Comparison of ENCODE assay signal across 10 cellular contexts in the genomic region with DNA sequence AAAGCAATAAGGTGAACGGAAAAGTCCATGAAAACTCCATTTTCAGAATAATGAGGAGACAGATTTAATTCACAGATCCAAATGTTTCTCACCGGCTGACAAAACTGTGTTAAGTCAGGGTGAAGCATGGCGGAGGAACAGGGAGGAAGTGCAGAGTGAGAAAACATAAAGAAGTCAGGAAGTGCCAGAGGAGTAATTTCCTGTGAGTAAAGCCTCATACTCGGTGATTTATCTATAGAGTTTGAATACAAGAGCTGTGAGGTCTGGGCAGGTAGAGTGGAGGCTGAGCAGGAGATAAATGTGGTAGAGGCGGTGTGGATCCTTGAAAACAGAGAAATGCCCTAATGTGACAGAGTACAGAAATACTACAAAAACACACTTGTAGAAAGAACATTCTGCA. TPM values are rescaled to one million over a fixed set of nuclear protein-coding genes. Genes with fewer than 3 reads are reported as not detected.
DNase-seq lines count a peak whose midpoint lies in the region; ATAC-seq, FAIRE-seq and TF ChIP-seq lines count a peak whose summit lies in the region.
"Had no signal": no experiment of that assay in that cellular context is flagged by ENCODE, and none has a peak within 500 bp of the region (broad histone marks: within the 10 kb centered on the region; RNA-seq: fewer than 3 reads in every experiment).

No MANE protein-coding gene starts in this region.

- H3K4me1 ChIP-seq in effector memory CD4-positive, alpha-beta T cell (ENCODE audit: control insufficient read depth, insufficient read depth, low read length, poor library complexity, severe bottlenecking), result peaks cover 24% of the 10 kb centered on the region
- H3K4me1 ChIP-seq in kidney (ENCODE audit: control insufficient read depth in 1 of 2, insufficient read depth in 1 of 2, low read depth in 1 of 2, low read length in 2 of 2) (no peaks in the 10 kb centered on the region), vagina (no peaks in the 10 kb centered on the region)

- no peak for TF ChIP-seq POLR2A in vagina (IDR thresholded peaks at IDR 0.05)

- H3K4me3 ChIP-seq in effector memory CD4-positive, alpha-beta T cell (ENCODE audit: insufficient read depth, low read depth, low read length, poor library complexity, severe bottlenecking), result peak overlapping the region; percentile 28
- H3K4me3 ChIP-seq in kidney (ENCODE audit: low read length in 2 of 2) (no peak overlapping the region), vagina (no peak overlapping the region)
- H3K4me3 ChIP-seq: SJSA1 had no signal

- no peaks in the 10 kb centered on the region for H3K27me3 ChIP-seq in effector memory CD4-positive, alpha-beta T cell (replicated peaks; ENCODE audit: control insufficient read depth, insufficient read depth, low read length, poor library complexity, severe bottlenecking)
- no peaks in the 10 kb centered on the region for H3K27me3 ChIP-seq in vagina
- H3K27me3 ChIP-seq: SJSA1 had no signal

- H3K4me1 Mint-ChIP-seq in stimulated activated naive B cell treated with anti-CD40 and anti-IgM and Interleukin-4, amounts not matched to agents 10 μg/mL and 1 μg/mL and 100 μg/mL, for 72 hours, result peaks cover 22 to 36% of the 10 kb centered on the region in 2 donors

- TF ChIP-seq CTCF in kidney (IDR thresholded peaks at IDR 0.05; ENCODE audit: borderline replicate concordance, extremely low read depth, insufficient read depth), result no peak
- no peak for TF ChIP-seq CTCF in vagina (IDR thresholded peaks at IDR 0.05)

- intact Hi-C loops in kidney (cut with DNase I), result no loop called here
- intact Hi-C loops in vagina (cut with DNase I), result no loop called here

- no peaks in the 10 kb centered on the region for H3K27me3 Mint-ChIP-seq in stimulated activated naive B cell treated with anti-CD40 and anti-IgM and Interleukin-4, amounts not matched to agents 10 μg/mL and 1 μg/mL and 100 μg/mL, for 72 hours

- FAIRE-seq in kidney (lab: Jason Lieb, UNC), result no peak

- no peaks in the 10 kb centered on the region for H3K9me3 Mint-ChIP-seq in stimulated activated naive B cell treated with anti-CD40 and anti-IgM and Interleukin-4, amounts not matched to agents 10 μg/mL and 1 μg/mL and 100 μg/mL, for 72 hours

- peaks cover 37 to 47% of the 10 kb centered on the region in 2 donors for H3K36me3 Mint-ChIP-seq in stimulated activated naive B cell treated with anti-CD40 and anti-IgM and Interleukin-4, amounts not matched to agents 10 μg/mL and 1 μg/mL and 100 μg/mL, for 72 hours

- peak; percentile 9 for DNase-seq in activated CD4-positive, CD25-positive, alpha-beta regulatory T cell treated with anti-CD3 and anti-CD28 coated beads, Interleukin-2, amount 50 U/mL, for 16 hours (ENCODE audit: low read depth, low spot score)
- no peak for DNase-seq in activated CD4-positive, CD25-positive, alpha-beta regulatory T cell treated with anti-CD3 and anti-CD28 coated beads, Interleukin-2, amount 50 U/mL, for 72 hours
- peak; percentile 11 to 21 (median 16) for DNase-seq in effector memory CD4-positive, alpha-beta T cell
- DNase-seq in stimulated activated naive B cell treated with anti-CD40 and anti-IgM and Interleukin-4, amounts not matched to agents 10 μg/mL and 1 μg/mL and 100 μg/mL, for 72 hours, result no peak
- DNase-seq in kidney (no peak), vagina (ENCODE audit: extremely low spot score in 2 of 2) (no peak)
- DNase-seq: ACHN had no signal

- no peaks in the 10 kb centered on the region for H3K9me3 ChIP-seq in effector memory CD4-positive, alpha-beta T cell (ENCODE audit: control insufficient read depth, low read length)
- H3K9me3 ChIP-seq in kidney (ENCODE audit: control insufficient read depth in 1 of 2, low read length in 2 of 2), result no peaks in the 10 kb centered on the region
- no peaks in the 10 kb centered on the region for H3K9me3 ChIP-seq in vagina
- H3K9me3 ChIP-seq: SJSA1 had no signal

- H3K4me3 Mint-ChIP-seq in stimulated activated naive B cell treated with anti-CD40 and anti-IgM and Interleukin-4, amounts not matched to agents 10 μg/mL and 1 μg/mL and 100 μg/mL, for 72 hours, result peak overlapping the region; percentile 65 to 73

- no peak overlapping the region for H3K9ac ChIP-seq in kidney (ENCODE audit: low read length in 2 of 2)

- peak overlapping the region; percentile 94 for H3K27ac Mint-ChIP-seq in stimulated activated naive B cell treated with anti-CD40 and anti-IgM and Interleukin-4, amounts not matched to agents 10 μg/mL and 1 μg/mL and 100 μg/mL, for 72 hours

- ATAC-seq in activated CD4-positive, CD25-positive, alpha-beta regulatory T cell treated with anti-CD3 and anti-CD28 coated beads, Interleukin-2, amount 50 U/mL, for 24 hours, result peak; percentile 89
- ATAC-seq in stimulated activated naive B cell treated with anti-CD40 and anti-IgM and Interleukin-4, amounts not matched to agents 10 μg/mL and 1 μg/mL and 100 μg/mL, for 72 hours (replicated peaks), result peak; percentile 53 to 57
- no peak for ATAC-seq in HG03045 (IDR thresholded peaks at IDR 0.05; ENCODE audit: unreplicated experiment)

- H3K36me3 ChIP-seq in effector memory CD4-positive, alpha-beta T cell (ENCODE audit: control insufficient read depth, insufficient read depth, low read length), result peaks cover 31% of the 10 kb centered on the region
- H3K36me3 ChIP-seq in kidney (ENCODE audit: control insufficient read depth in 1 of 2, insufficient read depth in 2 of 2, low read length in 2 of 2), result peaks cover 4 to 5% of the 10 kb centered on the region in 2 donors
- H3K36me3 ChIP-seq in vagina, result peaks cover 0 to 29% of the 10 kb centered on the region in 2 donors

- peak overlapping the region; percentile 59 for H3K27ac ChIP-seq in effector memory CD4-positive, alpha-beta T cell (ENCODE audit: insufficient read depth, low read length, poor library complexity, severe bottlenecking)
- H3K27ac ChIP-seq in kidney (ENCODE audit: low read depth in 2 of 2, low read length in 2 of 2) (no peak overlapping the region), vagina (no peak overlapping the region)
- H3K27ac ChIP-seq: SJSA1 had no signal

RNA-seq across cellular contexts. Expression of a gene that starts 11.4 kb away (rescaled TPM):
- total RNA-seq in kidney (53.1 TPM), vagina (31.9 TPM)
- 11.4 TPM for polyA plus RNA-seq in kidney (ENCODE audit: insufficient read depth, low read depth, low replicate concordance)

RNA-seq across cellular contexts. Expression of a gene that starts 25.6 kb away (rescaled TPM):
- 1.2 TPM for total RNA-seq in kidney
- polyA plus RNA-seq in kidney (ENCODE audit: insufficient read depth, low read depth, low replicate concordance), result 0.17 TPM
- total RNA-seq in vagina, result not detected

Comparison
In these comparisons a context has a peak if more than half of its experiments do, and no peak if none do; other contexts are left out.
1. DNase-seq: peak in activated CD4-positive, CD25-positive, alpha-beta regulatory T cell treated with anti-CD3 and anti-CD28 coated beads, Interleukin-2, amount 50 U/mL, for 16 hours (single experiment) and effector memory CD4-positive, alpha-beta T cell (3 of 3); none in activated CD4-positive, CD25-positive, alpha-beta regulatory T cell treated with anti-CD3 and anti-CD28 coated beads, Interleukin-2, amount 50 U/mL, for 72 hours (single experiment), stimulated activated naive B cell treated with anti-CD40 and anti-IgM and Interleukin-4, amounts not matched to agents 10 μg/mL and 1 μg/mL and 100 μg/mL, for 72 hours (single experiment), kidney (single experiment) and vagina (0 of 2).